ENCODE assay signal across 18 cellular contexts in genomic region chr2:109318949-109319342, GRCh38.
A peak's percentile ranks its signal among the peaks of the same experiment; 100 is the strongest.
DNase-seq lines count a peak whose midpoint lies in the region; ATAC-seq, FAIRE-seq and TF ChIP-seq lines count a peak whose summit lies in the region.
"Had no signal": no experiment of that assay in that cellular context is flagged by ENCODE, and none has a peak within 500 bp of the region (broad histone marks: within the 10 kb centered on the region; RNA-seq: fewer than 3 reads in every experiment).

No MANE protein-coding gene starts in this region.

- no peak overlapping the region for H3K27ac ChIP-seq in CD4-positive, CD25-positive, alpha-beta regulatory T cell (ENCODE audit: insufficient read depth, low read length, poor library complexity, severe bottlenecking)
- H3K27ac ChIP-seq in adrenal gland (peak overlapping the region in 4 of 5 donors; percentile 42 to 83 (median 72)), keratinocyte (ENCODE audit: control insufficient read depth, insufficient read depth, low read length) (no peak overlapping the region)
- H3K27ac ChIP-seq: C4-2B had no signal

- peak overlapping the region in 2 of 3 donors; percentile 31 to 76 for H3K27ac Mint-ChIP-seq in CD4-positive, CD25-positive, alpha-beta regulatory T cell
- H3K27ac Mint-ChIP-seq in type B pancreatic cell = no peak overlapping the region
- H3K27ac Mint-ChIP-seq: activated CD8-positive, alpha-beta T cell treated with anti-CD3 and anti-CD28 coated beads for 36 hours; IgD-negative memory B cell had no signal

- WGBS in adrenal gland, 4 donors = 72 to 89% (median 81%) methylated on average over 3 to 4 of the region's 4 CpGs

- no peak for TF ChIP-seq POLR2A in adrenal gland (IDR thresholded peaks at IDR 0.05)

- no peaks in the 10 kb centered on the region for H3K9me3 Mint-ChIP-seq in CD4-positive, CD25-positive, alpha-beta regulatory T cell
- no peaks in the 10 kb centered on the region for H3K9me3 Mint-ChIP-seq in type B pancreatic cell
- H3K9me3 Mint-ChIP-seq: activated CD8-positive, alpha-beta T cell treated with anti-CD3 and anti-CD28 coated beads for 36 hours; IgD-negative memory B cell had no signal

- H3K9ac ChIP-seq in keratinocyte (ENCODE audit: control insufficient read depth, extremely low read depth, insufficient read depth, low read length) (no peak overlapping the region), skeletal muscle satellite cell (ENCODE audit: low read depth, low read length) (peak overlapping the region; percentile 72)

- H3K9me3 ChIP-seq in CD4-positive, CD25-positive, alpha-beta regulatory T cell (ENCODE audit: control insufficient read depth in 2 of 2, low read length in 2 of 2) = no peaks in the 10 kb centered on the region
- no peaks in the 10 kb centered on the region for H3K9me3 ChIP-seq in adrenal gland (replicated peaks in 1 of 3)
- H3K9me3 ChIP-seq in keratinocyte (ENCODE audit: control insufficient read depth, low read depth, low read length) = no peaks in the 10 kb centered on the region
- H3K9me3 ChIP-seq in skeletal muscle satellite cell (replicated peaks; ENCODE audit: low read length) = no peaks in the 10 kb centered on the region

- dilution Hi-C loops in keratinocyte (cut with MboI; ENCODE audit: extremely low pct_ligation_motif_present, low sequenced_read_pairs) = no loop called here

- TF ChIP-seq CTCF in adrenal gland (IDR thresholded peaks at IDR 0.05) (no peak), keratinocyte (optimal IDR thresholded peaks at IDR 0.05 in 1 of 3, IDR thresholded peaks at IDR 0.05 in 1 of 3, conservative IDR thresholded peaks at IDR 0.05 in 1 of 3; ENCODE audit: extremely low read depth in 1 of 3, insufficient read depth in 2 of 3, low read length in 3 of 3) (no peak), type B pancreatic cell (conservative IDR thresholded peaks at IDR 0.05) (no peak)

- no peak overlapping the region for H3K4me2 ChIP-seq in keratinocyte (ENCODE audit: control insufficient read depth, extremely low read depth, insufficient read depth, low read depth, low read length)
- peak overlapping the region; percentile 76 for H3K4me2 ChIP-seq in skeletal muscle satellite cell (ENCODE audit: low read length)

- peaks cover 5 to 71% (median 9%) of the 10 kb centered on the region in 4 donors for H3K4me1 Mint-ChIP-seq in CD4-positive, CD25-positive, alpha-beta regulatory T cell
- H3K4me1 Mint-ChIP-seq in type B pancreatic cell (ENCODE audit: unreplicated experiment) = peaks cover 51% of the 10 kb centered on the region
- H3K4me1 Mint-ChIP-seq: IgD-negative memory B cell had no signal

- peak; percentile 13 for FAIRE-seq in keratinocyte (lab: Jason Lieb, UNC)
- FAIRE-seq: GM12892 had no signal

- H3K27me3 ChIP-seq in CD4-positive, CD25-positive, alpha-beta regulatory T cell (ENCODE audit: control insufficient read depth, insufficient read depth, low read length) = peaks cover 2% of the 10 kb centered on the region
- H3K27me3 ChIP-seq in adrenal gland = no peaks in the 10 kb centered on the region
- peaks cover 45% of the 10 kb centered on the region for H3K27me3 ChIP-seq in keratinocyte (ENCODE audit: control insufficient read depth, extremely low read depth, insufficient read depth, low read length)
- no peaks in the 10 kb centered on the region for H3K27me3 ChIP-seq in skeletal muscle satellite cell (ENCODE audit: control insufficient read depth, insufficient read depth, low read length)

- no peaks in the 10 kb centered on the region for H3K79me2 ChIP-seq in keratinocyte (ENCODE audit: control insufficient read depth, insufficient read depth, low read length)

- no peak overlapping the region for H3K4me3 ChIP-seq in CD4-positive, CD25-positive, alpha-beta regulatory T cell (ENCODE audit: low read depth, low read length)
- H3K4me3 ChIP-seq in adrenal gland = no peak overlapping the region
- no peak overlapping the region for H3K4me3 ChIP-seq in keratinocyte (ENCODE audit: control insufficient read depth in 2 of 3, extremely low read depth in 1 of 3, insufficient read depth in 2 of 3, low read depth in 1 of 3, low read length in 3 of 3)
- H3K4me3 ChIP-seq in skeletal muscle satellite cell (ENCODE audit: low read length) = peak overlapping the region; percentile 54

- ATAC-seq in CD4-positive, CD25-positive, alpha-beta regulatory T cell (ENCODE audit: low read depth in 2 of 2) = no peak
- ATAC-seq in activated CD4-positive, CD25-positive, alpha-beta regulatory T cell treated with anti-CD3 and anti-CD28 coated beads, Interleukin-2, amount 50 U/mL, for 24 hours = no peak
- no peak for ATAC-seq in HG02610 (IDR thresholded peaks at IDR 0.05; ENCODE audit: unreplicated experiment)
- ATAC-seq: activated CD8-positive, alpha-beta T cell treated with anti-CD3 and anti-CD28 coated beads for 36 hours; left colon had no signal

- H3K4me1 ChIP-seq in CD4-positive, CD25-positive, alpha-beta regulatory T cell (ENCODE audit: control insufficient read depth, insufficient read depth, low read length, poor library complexity, severe bottlenecking) = no peaks in the 10 kb centered on the region
- H3K4me1 ChIP-seq in adrenal gland (replicated peaks in 1 of 2) (peaks cover 18 to 48% of the 10 kb centered on the region in 2 donors), keratinocyte (ENCODE audit: control insufficient read depth, extremely low read depth, insufficient read depth, low read length) (peaks cover 20% of the 10 kb centered on the region), skeletal muscle satellite cell (ENCODE audit: control insufficient read depth, insufficient read depth, low read length) (peaks cover 69% of the 10 kb centered on the region)

- H3K36me3 ChIP-seq in CD4-positive, CD25-positive, alpha-beta regulatory T cell (ENCODE audit: control insufficient read depth, insufficient read depth, low read length) = no peaks in the 10 kb centered on the region
- no peaks in the 10 kb centered on the region for H3K36me3 ChIP-seq in adrenal gland (replicated peaks in 1 of 2)
- H3K36me3 ChIP-seq in keratinocyte (ENCODE audit: control insufficient read depth in 2 of 2, extremely low read depth in 1 of 2, insufficient read depth in 2 of 2, low read length in 2 of 2) = no peaks in the 10 kb centered on the region
- H3K36me3 ChIP-seq in skeletal muscle satellite cell (ENCODE audit: insufficient read depth, low read length) = no peaks in the 10 kb centered on the region

- H2AFZ ChIP-seq in keratinocyte (ENCODE audit: control insufficient read depth, low read length) = no peak overlapping the region

- H3K36me3 Mint-ChIP-seq in CD4-positive, CD25-positive, alpha-beta regulatory T cell = peaks cover 5% of the 10 kb centered on the region
- H3K36me3 Mint-ChIP-seq in type B pancreatic cell = no peaks in the 10 kb centered on the region
- H3K36me3 Mint-ChIP-seq: IgD-negative memory B cell had no signal

- H3K4me3 Mint-ChIP-seq in CD4-positive, CD25-positive, alpha-beta regulatory T cell = no peak overlapping the region
- H3K4me3 Mint-ChIP-seq in type B pancreatic cell = no peak overlapping the region
- H3K4me3 Mint-ChIP-seq: activated CD8-positive, alpha-beta T cell treated with anti-CD3 and anti-CD28 coated beads for 36 hours; IgD-negative memory B cell had no signal

- no peaks in the 10 kb centered on the region for H4K20me1 ChIP-seq in keratinocyte (ENCODE audit: control insufficient read depth, extremely low read depth, insufficient read depth, low read length)

- no peak for DNase-seq in CD4-positive, CD25-positive, alpha-beta regulatory T cell
- DNase-seq in adrenal gland = no peak
- DNase-seq in keratinocyte (ENCODE audit: low read depth, low spot score) = no peak
- DNase-seq in middle frontal gyrus (ENCODE audit: extremely low spot score, low spot score) = no peak
- no peak for DNase-seq in type B pancreatic cell (ENCODE audit: extremely low spot score, unreplicated experiment)
- DNase-seq: activated CD8-positive, alpha-beta T cell treated with anti-CD3 and anti-CD28 coated beads for 36 hours; activated effector memory CD4-positive, alpha-beta T cell treated with anti-CD3 and anti-CD28 coated beads, Interleukin-2, amount 50 U/mL, for 16 hours; NCI-H1105; NCI-H69; stimulated activated CD4-positive, alpha-beta T cell treated with anti-CD3 and anti-CD28 coated beads, Interleukin-1b, Interleukin-23, amount 100 ng/mL, for 48 hours; T-helper 9 cell had no signal

- H3K9me1 ChIP-seq in keratinocyte (ENCODE audit: control insufficient read depth, extremely low read depth, insufficient read depth, low read length) = no peaks in the 10 kb centered on the region

- H3K27me3 Mint-ChIP-seq in CD4-positive, CD25-positive, alpha-beta regulatory T cell = peaks cover 26% of the 10 kb centered on the region
- peaks cover 3% of the 10 kb centered on the region for H3K27me3 Mint-ChIP-seq in type B pancreatic cell
- H3K27me3 Mint-ChIP-seq: activated CD8-positive, alpha-beta T cell treated with anti-CD3 and anti-CD28 coated beads for 36 hours had no signal

- intact Hi-C loops in adrenal gland (cut with DNase I) = no loop called here

Comparison
In these comparisons a context has a peak if more than half of its experiments do, and no peak if none do; other contexts are left out.
1. H3K27ac ChIP-seq: peak in adrenal gland (4 of 5); none in CD4-positive, CD25-positive, alpha-beta regulatory T cell (single experiment) and keratinocyte (single experiment).